Comparison of ENCODE assay signal across 26 cellular contexts in genomic region chr9:135034106-135034505, GRCh38. TPM values are rescaled to one million over a fixed set of nuclear protein-coding genes. Genes with fewer than 3 reads are reported as not detected.
"Had no signal": no experiment of that assay in that cellular context is flagged by ENCODE, and none has a peak within 500 bp of the region (broad histone marks: within the 10 kb centered on the region; RNA-seq: fewer than 3 reads in every experiment).

No MANE protein-coding gene starts in this region.

- H3K4me3 Mint-ChIP-seq: activated B cell treated with CpG ODN at 0.5 μM for 24 hours; activated CD4-positive, alpha-beta T cell treated with anti-CD3 and anti-CD28 coated beads, Interleukin-2, amount 10 ng/mL, durations not matched to agents 24 days and 14 days; activated naive CD8-positive, alpha-beta T cell treated with anti-CD3 and anti-CD28 coated beads, Interleukin-2, amount 50 U/mL, for 24 hours; activated T-cell treated with anti-CD3 and anti-CD28 coated beads, Interleukin-2, amount 50 U/mL, for 72 hours; brain; IgD-negative memory B cell; T-cell had no signal

- ATAC-seq: activated naive CD4-positive, alpha-beta T cell treated with anti-CD3 and anti-CD28 coated beads, Interleukin-2, amount 50 U/mL, for 72 hours; activated naive CD8-positive, alpha-beta T cell treated with anti-CD3 and anti-CD28 coated beads, Interleukin-2, amount 50 U/mL, for 24 hours; activated T-cell treated with anti-CD3 and anti-CD28 coated beads, Interleukin-2, amount 50 U/mL, for 72 hours; PC-3; T-cell had no signal

- H3K27ac ChIP-seq: SK-N-MC had no signal

- H3K27ac Mint-ChIP-seq: activated B cell treated with CpG ODN at 0.5 μM for 24 hours; activated CD4-positive, alpha-beta T cell treated with anti-CD3 and anti-CD28 coated beads, Interleukin-2, amount 10 ng/mL, durations not matched to agents 24 days and 14 days; activated naive CD4-positive, alpha-beta T cell treated with anti-CD3 and anti-CD28 coated beads, Interleukin-2, amount 50 U/mL, for 72 hours; activated naive CD8-positive, alpha-beta T cell treated with anti-CD3 and anti-CD28 coated beads, Interleukin-2, amount 50 U/mL, for 24 hours; activated T-cell treated with anti-CD3 and anti-CD28 coated beads, Interleukin-2, amount 50 U/mL, for 72 hours; activated T-helper 2 cell treated with anti-CD3 and anti-CD28 coated beads, Interferon-gamma antibody, Interleukin-2, Interleukin-4, amounts not matched to agents 10 μg/mL and 5 μg/mL and 100 μg/mL, durations not matched to agents 14 hours and 24 hours and 36 hours; IgD-negative memory B cell; T-cell had no signal

- H3K4me1 Mint-ChIP-seq: activated B cell treated with CpG ODN at 0.5 μM for 24 hours; activated CD4-positive, alpha-beta T cell treated with anti-CD3 and anti-CD28 coated beads, Interleukin-2, amount 10 ng/mL, durations not matched to agents 24 days and 14 days; activated naive CD8-positive, alpha-beta T cell treated with anti-CD3 and anti-CD28 coated beads, Interleukin-2, amount 50 U/mL, for 24 hours; IgD-negative memory B cell; T-cell had no signal

- H3K36me3 Mint-ChIP-seq: activated naive CD4-positive, alpha-beta T cell treated with anti-CD3 and anti-CD28 coated beads, Interleukin-2, amount 50 U/mL, for 72 hours; brain; IgD-negative memory B cell; T-cell had no signal

- H3K27me3 Mint-ChIP-seq: activated CD4-positive, alpha-beta T cell treated with anti-CD3 and anti-CD28 coated beads, Interleukin-2, amount 10 ng/mL, durations not matched to agents 24 days and 14 days had no signal

- DNase-seq: activated B cell treated with CpG ODN at 0.5 μM for 24 hours; activated CD4-positive, alpha-beta T cell treated with anti-CD3 and anti-CD28 coated beads for 1 hour; activated CD4-positive, alpha-beta T cell treated with anti-CD3 and anti-CD28 coated beads, Interleukin-2, amount 10 ng/mL, durations not matched to agents 24 days and 14 days; activated CD4-positive, alpha-beta T cell treated with anti-CD3 and anti-CD28 coated beads, Interleukin-2, amount 50 U/mL, for 48 hours; activated naive CD4-positive, alpha-beta T cell; activated naive CD8-positive, alpha-beta T cell treated with anti-CD3 and anti-CD28 coated beads, Interleukin-2, amount 50 U/mL, for 24 hours; activated T-cell treated with anti-CD3 and anti-CD28 coated beads for 4 hours; activated T-cell treated with anti-CD3 and anti-CD28 coated beads, Interleukin-2, amount 50 U/mL, for 72 hours; amygdala; KG1; NCI-H1048; NCI-H146; NCI-H187 treated with DMSO at 0.1 percent for 48 hours; NCI-H2081 treated with DMSO at 0.1 percent for 48 hours; NCI-H446; NCI-H524; PC-3; T-cell; T-helper 2 cell; T1000 had no signal

- H3K9me3 Mint-ChIP-seq: activated B cell treated with CpG ODN at 0.5 μM for 24 hours; activated CD4-positive, alpha-beta T cell treated with anti-CD3 and anti-CD28 coated beads, Interleukin-2, amount 10 ng/mL, durations not matched to agents 24 days and 14 days; activated naive CD4-positive, alpha-beta T cell treated with anti-CD3 and anti-CD28 coated beads, Interleukin-2, amount 50 U/mL, for 72 hours; activated naive CD8-positive, alpha-beta T cell treated with anti-CD3 and anti-CD28 coated beads, Interleukin-2, amount 50 U/mL, for 24 hours; activated T-cell treated with anti-CD3 and anti-CD28 coated beads, Interleukin-2, amount 50 U/mL, for 72 hours; activated T-helper 2 cell treated with anti-CD3 and anti-CD28 coated beads, Interferon-gamma antibody, Interleukin-2, Interleukin-4, amounts not matched to agents 10 μg/mL and 5 μg/mL and 100 μg/mL, durations not matched to agents 14 hours and 24 hours and 36 hours; brain; IgD-negative memory B cell; T-cell had no signal

RNA-seq across cellular contexts. Expression of gene OLFM1, which starts 53.4 kb away (rescaled TPM):
- total RNA-seq: activated B cell treated with CpG ODN at 0.5 μM for 24 hours; activated naive CD4-positive, alpha-beta T cell treated with anti-CD3 and anti-CD28 coated beads, Interleukin-2, amount 50 U/mL, for 72 hours; LHCN-M2 had no signal
